In the genomic region with DNA sequence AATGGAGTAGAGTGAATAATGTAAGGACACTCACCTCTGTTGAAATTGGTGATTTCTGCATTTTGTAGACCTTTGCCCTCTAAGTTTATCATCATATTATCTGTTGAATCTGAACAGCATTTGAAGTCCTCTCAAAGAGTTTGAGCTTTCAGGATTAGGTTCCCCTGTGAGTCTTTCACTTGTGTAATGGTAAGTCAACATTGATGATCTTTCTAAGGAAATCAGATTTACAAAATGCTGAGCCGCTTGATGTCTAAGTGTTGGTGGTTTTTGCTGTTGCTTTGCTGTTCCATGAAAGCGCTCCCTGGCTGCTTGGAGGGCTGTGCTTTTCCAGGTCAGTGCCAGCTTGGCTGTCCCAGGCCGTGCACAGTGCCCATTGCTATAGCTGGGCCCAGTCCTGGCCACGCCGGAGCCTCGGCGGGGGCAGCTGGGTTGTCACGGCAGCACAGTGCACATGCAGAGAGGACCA, we compare ENCODE assay signal across 1 cellular context.
TF ChIP-seq lines count a peak whose summit lies in the region.

No MANE protein-coding gene starts in this region.

TF ChIP-seq in SK-N-SH, 30 proteins besides CTCF, POLR2A, EP300 and RAD21:
- TF ChIP-seq EZH2phosphoT487 (IDR thresholded peaks at IDR 0.05; ENCODE audit: borderline replicate concordance, low read depth) (no peak), FOXM1 (IDR thresholded peaks at IDR 0.05; ENCODE audit: low read depth) (no peak), RCOR1 (IDR thresholded peaks at IDR 0.05; ENCODE audit: low read length) (no peak), SMC3 (IDR thresholded peaks at IDR 0.05; ENCODE audit: low read depth, low read length) (no peak)
- TF ChIP-seq, protein P1, sequence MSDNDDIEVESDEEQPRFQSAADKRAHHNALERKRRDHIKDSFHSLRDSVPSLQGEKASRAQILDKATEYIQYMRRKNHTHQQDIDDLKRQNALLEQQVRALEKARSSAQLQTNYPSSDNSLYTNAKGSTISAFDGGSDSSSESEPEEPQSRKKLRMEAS (IDR thresholded peaks at IDR 0.05; ENCODE audit: low read depth) = no peak
